ENCODE assay signal across 8 cellular contexts in genomic region chr1:174217787-174218574, GRCh38. TPM values are rescaled to one million over a fixed set of nuclear protein-coding genes. Genes with fewer than 3 reads are reported as not detected.
A peak's percentile ranks its signal among the peaks of the same experiment; 100 is the strongest.
DNase-seq lines count a peak whose midpoint lies in the region; ATAC-seq, FAIRE-seq and TF ChIP-seq lines count a peak whose summit lies in the region.

No MANE protein-coding gene starts in this region.

- H3K36me3 ChIP-seq in mammary epithelial cell (ENCODE audit: insufficient read depth, low read length) = no peaks in the 10 kb centered on the region
- H3K36me3 ChIP-seq in left lung = peaks cover 0 to 12% of the 10 kb centered on the region in 2 donors

- H3K9ac ChIP-seq in mammary epithelial cell (ENCODE audit: insufficient read depth, low read length) = peak overlapping the region; percentile 2

- H2AFZ ChIP-seq in mammary epithelial cell (ENCODE audit: low read depth, low read length) = no peak overlapping the region

- H3K79me2 ChIP-seq in mammary epithelial cell (ENCODE audit: insufficient read depth, low read length) = peaks cover 15% of the 10 kb centered on the region

- H3K4me2 ChIP-seq in mammary epithelial cell (ENCODE audit: insufficient read depth, low read depth, low read length) = peak overlapping the region; percentile 6

- in situ Hi-C loops in G401 (cut with HindIII; ENCODE audit: low sequenced_read_pairs) = no loop called here
- in situ Hi-C loops in mammary epithelial cell (cut with MboI; ENCODE audit: low sequenced_read_pairs in 2 of 2) = no loop called here

- TF ChIP-seq POLR2A in H54 (IDR thresholded peaks at IDR 0.05; ENCODE audit: low read depth, low read length) = no peak

- intact Hi-C loops in mammary epithelial cell (cut with micrococcal nuclease) (loop anchor here (2.0 to 10.0 kb wide), 3 partner anchors 141 to 1473 kb away; no protein-coding TSS in a partner anchor), left lung (cut with DNase I) (no loop called here)

- CTCF ChIA-PET in mammary epithelial cell (lab: Charles Lee; ENCODE audit: low non-redundant PET) = interaction anchor here (0.5 to 0.7 kb wide), 3 partner anchors 103 to 271 kb away, joined by 4 to 6 read pairs (median 5); no protein-coding TSS in a partner anchor

- ATAC-seq in left lung = peak; percentile 88
- ATAC-seq in HG03108 (IDR thresholded peaks at IDR 0.05; ENCODE audit: unreplicated experiment) = no peak
- ATAC-seq in GM18858 (IDR thresholded peaks at IDR 0.05; ENCODE audit: unreplicated experiment) = no peak

- no TSS peak for BruUV-seq in mammary epithelial cell (replicated peaks; lab: Mats Ljungman, UMichigan)

- no peaks in the 10 kb centered on the region for H4K20me1 ChIP-seq in mammary epithelial cell (ENCODE audit: insufficient read depth, low read length)

- TF ChIP-seq CTCF in mammary epithelial cell (conservative IDR thresholded peaks at IDR 0.05 in 1 of 2, IDR thresholded peaks at IDR 0.05 in 1 of 2; ENCODE audit: extremely low read depth in 1 of 2, insufficient read depth in 1 of 2, low read depth in 1 of 2, low read length in 2 of 2) (peak; percentile 72 to 86), left lung (IDR thresholded peaks at IDR 0.05) (peak; percentile 58 to 79)

- peak; percentile 79 for FAIRE-seq in H54 (lab: Jason Lieb, UNC)

- H3K4me3 ChIP-seq in mammary epithelial cell (replicated peaks in 1 of 3; ENCODE audit: insufficient read depth in 1 of 3, low read depth in 2 of 3, low read length in 3 of 3) = no peak overlapping the region
- H3K4me3 ChIP-seq in left lung = no peak overlapping the region

- DNase-seq in G401 (ENCODE audit: low spot score) (peak; percentile 75), H54 (ENCODE audit: insufficient read length, low spot score) (no peak), NCI-H345 treated with DMSO at 0.1 percent for 48 hours (lab: John Stamatoyannopoulos, UW; ENCODE audit: unreplicated experiment) (peak; percentile 3), mammary epithelial cell (peak; percentile 27), left lung (no peak), kidney glomerular epithelial cell (lab: John Stamatoyannopoulos, UW) (no peak)

- 31% methylated on average over 4 of the region's 4 CpGs for WGBS in mammary epithelial cell (ENCODE audit: low coverage, missing lambda C conversion rate)

- H3K27me3 ChIP-seq in mammary epithelial cell (ENCODE audit: insufficient read depth, low read length) = no peaks in the 10 kb centered on the region
- H3K27me3 ChIP-seq in left lung = no peaks in the 10 kb centered on the region

- H3K27ac ChIP-seq in mammary epithelial cell (ENCODE audit: insufficient read depth, low read depth, low read length) (no peak overlapping the region), left lung (no peak overlapping the region)

- H3K9me3 ChIP-seq in mammary epithelial cell (replicated peaks; ENCODE audit: insufficient read depth, low read length) (no peaks in the 10 kb centered on the region), left lung (no peaks in the 10 kb centered on the region)

- peaks cover 15% of the 10 kb centered on the region for H3K4me1 ChIP-seq in mammary epithelial cell (ENCODE audit: insufficient read depth, low read length)
- no peaks in the 10 kb centered on the region for H3K4me1 ChIP-seq in left lung

- dilution Hi-C loops in mammary epithelial cell (cut with HindIII; ENCODE audit: low sequenced_read_pairs) = no loop called here

RNA-seq across cellular contexts. Expression of gene RABGAP1L, which starts 58.7 kb away (rescaled TPM):
- total RNA-seq in G401 (2014; rRNA removed; shearing (Covaris generic)) = 17.0 and 23.3 TPM in 2 replicates
- 10 to 100 TPM; 31.9 to 47.5 TPM for total RNA-seq in mammary epithelial cell
- 12.3 TPM for polyA plus RNA-seq in mammary epithelial cell
- 19.9 TPM for polyA minus RNA-seq in mammary epithelial cell
- 10 to 100 TPM; 53.0 to 67.3 TPM for total RNA-seq in left lung

Comparison
In these comparisons a context has a peak if more than half of its experiments do, and no peak if none do; other contexts are left out.
1. DNase-seq: peak in G401 (single experiment), NCI-H345 treated with DMSO at 0.1 percent for 48 hours (single experiment) and mammary epithelial cell (single experiment); none in H54 (single experiment), left lung (0 of 2) and kidney glomerular epithelial cell (single experiment).